ENCODE assay signal across 13 cellular contexts in the genomic region with DNA sequence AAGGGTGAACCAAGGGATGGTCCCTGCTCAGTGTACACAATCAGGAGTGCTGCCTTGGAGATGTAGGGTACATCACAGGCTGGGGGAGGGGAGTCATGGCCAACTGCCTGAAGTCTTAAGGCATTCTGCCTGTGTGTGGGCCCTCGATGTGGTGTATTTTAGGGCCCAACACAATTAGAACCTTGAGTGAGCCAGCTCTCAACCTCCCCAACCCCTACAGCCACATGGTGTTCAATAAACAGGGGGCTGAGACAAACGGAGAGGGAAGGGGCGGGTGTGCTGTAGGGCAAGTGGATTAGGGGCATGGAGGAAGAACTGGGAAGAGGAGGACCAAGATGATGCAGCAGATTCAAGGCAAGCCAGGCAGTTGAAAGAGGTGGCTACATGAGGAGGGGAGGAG. TPM values are rescaled to one million over a fixed set of nuclear protein-coding genes. Genes with fewer than 3 reads are reported as not detected.
DNase-seq lines count a peak whose midpoint lies in the region; ATAC-seq and TF ChIP-seq lines count a peak whose summit lies in the region.
"Had no signal": no experiment of that assay in that cellular context is flagged by ENCODE, and none has a peak within 500 bp of the region (broad histone marks: within the 10 kb centered on the region; RNA-seq: fewer than 3 reads in every experiment).

No MANE protein-coding gene starts in this region.

- H3K4me1 ChIP-seq in sigmoid colon: peaks cover 0 to 45% (median 43%) of the 10 kb centered on the region in 4 donors
- H3K4me1 ChIP-seq in prostate gland (replicated peaks): peaks cover 14% of the 10 kb centered on the region

- H3K4me1 Mint-ChIP-seq in T-helper 1 cell treated with Interleukin-12 subunit alpha and Interleukin-12 subunit beta and Interleukin-4 antibody, amounts not matched to agents 30 μg/mL and 1 μg/mL, for 36 hours (ENCODE audit: low read depth): peaks cover 33% of the 10 kb centered on the region
- H3K4me1 Mint-ChIP-seq in effector memory CD8-positive, alpha-beta T cell (ENCODE audit: low read depth in 2 of 2): peaks cover 39 to 44% of the 10 kb centered on the region in 2 donors

- no peak overlapping the region for H3K4me3 ChIP-seq in sigmoid colon
- H3K4me3 ChIP-seq in prostate gland: no peak overlapping the region
- H3K4me3 ChIP-seq: psoas muscle had no signal

- H3K36me3 ChIP-seq in sigmoid colon (no peaks in the 10 kb centered on the region), prostate gland (no peaks in the 10 kb centered on the region)

- no peak for TF ChIP-seq EP300 in sigmoid colon (IDR thresholded peaks at IDR 0.05)

- no peaks in the 10 kb centered on the region for H3K9me3 ChIP-seq in sigmoid colon
- H3K9me3 ChIP-seq in prostate gland: no peaks in the 10 kb centered on the region
- H3K9me3 ChIP-seq: psoas muscle had no signal

- whole genome bisulfite sequencing in sigmoid colon, 2 donors: 56 to 61% methylated on average over 3 of the region's 3 CpGs
- 45% methylated on average over 3 of the region's 3 CpGs for WGBS in prostate gland

- H3K27ac Mint-ChIP-seq in T-helper 1 cell treated with Interleukin-12 subunit alpha and Interleukin-12 subunit beta and Interleukin-4 antibody, amounts not matched to agents 30 μg/mL and 1 μg/mL, for 36 hours: peak overlapping the region; percentile 13
- H3K27ac Mint-ChIP-seq in effector memory CD8-positive, alpha-beta T cell: peak overlapping the region; percentile 3 to 46

- H3K36me3 Mint-ChIP-seq in T-helper 1 cell treated with Interleukin-12 subunit alpha and Interleukin-12 subunit beta and Interleukin-4 antibody, amounts not matched to agents 30 μg/mL and 1 μg/mL, for 36 hours (ENCODE audit: low read depth): peaks cover 3% of the 10 kb centered on the region
- peaks cover 18% of the 10 kb centered on the region for H3K36me3 Mint-ChIP-seq in effector memory CD8-positive, alpha-beta T cell (ENCODE audit: insufficient read depth)

- no peak for TF ChIP-seq POLR2A in sigmoid colon (IDR thresholded peaks at IDR 0.05)
- TF ChIP-seq POLR2A in prostate gland (IDR thresholded peaks at IDR 0.05): no peak

- ATAC-seq in effector memory CD8-positive, alpha-beta T cell (replicated peaks): no peak
- no peak for ATAC-seq in GM21515 (IDR thresholded peaks at IDR 0.05; ENCODE audit: unreplicated experiment)
- ATAC-seq in GM21447 (IDR thresholded peaks at IDR 0.05; ENCODE audit: unreplicated experiment): no peak
- ATAC-seq: psoas muscle had no signal

- H3K27ac ChIP-seq in sigmoid colon (peak overlapping the region; percentile 87 to 96 (median 94)), prostate gland (no peak overlapping the region)
- H3K27ac ChIP-seq: psoas muscle had no signal

- no peaks in the 10 kb centered on the region for H3K9me3 Mint-ChIP-seq in T-helper 1 cell treated with Interleukin-12 subunit alpha and Interleukin-12 subunit beta and Interleukin-4 antibody, amounts not matched to agents 30 μg/mL and 1 μg/mL, for 36 hours
- no peaks in the 10 kb centered on the region for H3K9me3 Mint-ChIP-seq in effector memory CD8-positive, alpha-beta T cell

- intact Hi-C loops in sigmoid colon (cut with DNase I) (loop anchor here (2.0 to 5.0 kb wide), 2 partner anchors 163 to 211 kb away; partner anchors contain the start of gene P3H3), prostate gland (cut with DNase I) (loop anchor here (2.0 to 5.0 kb wide), 4 partner anchors 47 to 211 kb away; partner anchors contain the start of genes ING4, P3H3 and ZNF384)

- DNase-seq in T-helper 1 cell (no peak), OCI-M1 (lab: John Stamatoyannopoulos, UW) (peak; percentile 56), sigmoid colon (no peak), prostate gland (ENCODE audit: low spot score) (no peak)
- no peak for DNase-seq in effector memory CD8-positive, alpha-beta T cell
- DNase-seq: DMS53, foreskin melanocyte, psoas muscle had no signal

- TF ChIP-seq CTCF in sigmoid colon (IDR thresholded peaks at IDR 0.05) (no peak), prostate gland (IDR thresholded peaks at IDR 0.05) (no peak)

- no peak overlapping the region for H3K4me3 Mint-ChIP-seq in T-helper 1 cell treated with Interleukin-12 subunit alpha and Interleukin-12 subunit beta and Interleukin-4 antibody, amounts not matched to agents 30 μg/mL and 1 μg/mL, for 36 hours
- H3K4me3 Mint-ChIP-seq in effector memory CD8-positive, alpha-beta T cell: no peak overlapping the region

- H3K27me3 ChIP-seq in sigmoid colon (peaks cover 8 to 10% (median 9%) of the 10 kb centered on the region in 3 donors), prostate gland (replicated peaks; ENCODE audit: insufficient read depth) (no peaks in the 10 kb centered on the region)

- no peaks in the 10 kb centered on the region for H3K27me3 Mint-ChIP-seq in T-helper 1 cell treated with Interleukin-12 subunit alpha and Interleukin-12 subunit beta and Interleukin-4 antibody, amounts not matched to agents 30 μg/mL and 1 μg/mL, for 36 hours (ENCODE audit: low read depth)
- H3K27me3 Mint-ChIP-seq in effector memory CD8-positive, alpha-beta T cell: no peaks in the 10 kb centered on the region

RNA-seq across cellular contexts. Expression of gene CHD4, which starts 8.6 kb away (rescaled TPM):
- 100 to 1,000 TPM; 204 to 254 (median 217) TPM for total RNA-seq in sigmoid colon
- 100 to 1,000 TPM in 1 of 3 donors, 10 to 100 TPM in 2; 49.2 to 113 (median 53.6) TPM for polyA plus RNA-seq in sigmoid colon
- 100 to 1,000 TPM; 124 to 240 TPM for total RNA-seq in prostate gland

RNA-seq across cellular contexts. Expression of gene LPAR5, which starts 20.0 kb away (rescaled TPM):
- total RNA-seq in sigmoid colon (1 to 10 TPM in 2 of 4 donors, under 1 TPM in 2; 0.27 to 1.5 (median 0.67) TPM), prostate gland (1 to 10 TPM in 1 of 2 donors, under 1 TPM in 1; 0.59 to 1.9 TPM)
- polyA plus RNA-seq in sigmoid colon: 10 to 100 TPM in 1 of 3 donors, 1 to 10 TPM in 2; 4.2 to 16.5 (median 6.0) TPM
- total RNA-seq: M059J had no signal

RNA-seq across cellular contexts. Expression of gene ACRBP, which starts 31.4 kb away (rescaled TPM):
- total RNA-seq in sigmoid colon: 1 to 10 TPM; 1.2 to 3.9 (median 1.6) TPM
- 1 to 10 TPM in 2 of 3 donors, not detected in 1; 2.3 to 3.1 TPM for polyA plus RNA-seq in sigmoid colon
- 10 to 100 TPM in 1 of 2 donors, 1 to 10 TPM in 1; 2.3 to 49.6 TPM for total RNA-seq in prostate gland
- total RNA-seq: A172, M059J had no signal

RNA-seq across cellular contexts. Expression of gene ING4, which starts 47.1 kb away (rescaled TPM):
- total RNA-seq in sigmoid colon (10 to 100 TPM; 52.8 to 85.9 (median 63.4) TPM), prostate gland (10 to 100 TPM; 75.5 to 78.9 TPM)
- polyA plus RNA-seq in sigmoid colon: 10 to 100 TPM; 37.8 to 59.5 (median 42.5) TPM

RNA-seq across cellular contexts. Expression of gene NOP2, which starts 47.7 kb away (rescaled TPM):
- total RNA-seq in sigmoid colon (10 to 100 TPM in 3 of 4 donors, 1 to 10 TPM in 1; 6.1 to 30.1 (median 23.2) TPM), prostate gland (10 to 100 TPM; 14.5 to 42.9 TPM)
- polyA plus RNA-seq in sigmoid colon: 10 to 100 TPM in 1 of 3 donors, 1 to 10 TPM in 2; 6.2 to 39.2 (median 7.8) TPM

Comparison
In these comparisons a context has a peak if more than half of its experiments do, and no peak if none do; other contexts are left out.
1. H3K27ac ChIP-seq: peak in sigmoid colon (4 of 4); none in prostate gland (0 of 2).